In genomic region chr22:27011717-27012116, GRCh38 we compare ENCODE assay signal across 33 cellular contexts.
"Had no signal": no experiment of that assay in that cellular context is flagged by ENCODE, and none has a peak within 500 bp of the region (broad histone marks: within the 10 kb centered on the region; RNA-seq: fewer than 3 reads in every experiment).

No MANE protein-coding gene starts in this region.

- DNase-seq: Karpas-422, Kasumi-1, MG63, MM.1S, MV-4-11, NCI-H1048, NCI-H1092, NCI-H1092 treated with DMSO at 0.1 percent for 48 hours, NCI-H1105, NCI-H1105 treated with DMSO at 0.1 percent for 48 hours, NCI-H1417 treated with DMSO at 0.1 percent for 48 hours, NCI-H1436, NCI-H1436 treated with DMSO at 0.1 percent for 48 hours, NCI-H146, NCI-H1694, NCI-H1694 treated with DMSO at 0.1 percent for 48 hours, NCI-H187, NCI-H187 treated with DMSO at 0.1 percent for 48 hours, NCI-H1930, NCI-H2029, NCI-H2029 treated with DMSO at 0.1 percent for 48 hours, NCI-H2081, NCI-H2081 treated with DMSO at 0.1 percent for 48 hours, NCI-H2107, NCI-H2171, NCI-H2171 treated with DMSO at 0.1 percent for 48 hours, NCI-H2227 treated with DMSO at 0.1 percent for 48 hours, NCI-H226, NCI-H345, NCI-H446, NCI-H446 treated with DMSO at 0.1 percent for 48 hours, NCI-H510A had no signal

- H3K27me3 ChIP-seq: MG63 had no signal

- H3K27ac ChIP-seq: KMS-11 had no signal

- H3K4me3 ChIP-seq: MG63 had no signal

- H3K9ac ChIP-seq: KMS-11 had no signal

- H3K4me2 ChIP-seq: KMS-11 had no signal

- H3K36me3 ChIP-seq: MG63 had no signal
